8 cellular contexts compared by ENCODE assay signal in genomic region chr19:19959151-19959799, GRCh38.
DNase-seq lines count a peak whose midpoint lies in the region; ATAC-seq and FAIRE-seq lines count a peak whose summit lies in the region.
"Not testable (repeated sequence)": the region's sequence is repeated elsewhere in the genome, so short reads cannot be mapped to it uniquely, and the experiment has no call there.

No MANE protein-coding gene starts in this region.

- peak overlapping the region in 1 of 2 donors; percentile 82 for H3K27ac Mint-ChIP-seq in stimulated activated naive CD8-positive, alpha-beta T cell treated with anti-CD3 and anti-CD28 coated beads, Interleukin-15, amount 100 ng/mL, for 72 hours

- ATAC-seq in stimulated activated naive CD8-positive, alpha-beta T cell treated with anti-CD3 and anti-CD28 coated beads, Interleukin-15, amount 100 ng/mL, for 72 hours, result not testable (repeated sequence)

- H3K9me3 Mint-ChIP-seq in stimulated activated naive CD8-positive, alpha-beta T cell treated with anti-CD3 and anti-CD28 coated beads, Interleukin-15, amount 100 ng/mL, for 72 hours, result not testable (repeated sequence)

- DNase-seq in DMS114 treated with DMSO at 0.1 percent for 48 hours (lab: John Stamatoyannopoulos, UW; ENCODE audit: unreplicated experiment), result peak; percentile 41
- peak; percentile 22 for DNase-seq in MV-4-11 (lab: John Stamatoyannopoulos, UW)
- DNase-seq in RKO (ENCODE audit: low spot score), result peak; percentile 74
- DNase-seq in activated T-cell treated with anti-CD3 and anti-CD28 coated beads for 1 hour (ENCODE audit: low read depth), result peak; percentile 39
- peak; percentile 54 for DNase-seq in dedifferentiated amniotic fluid mesenchymal stem cell (ENCODE audit: extremely low spot score)
- DNase-seq in putamen (ENCODE audit: low spot score), result peak; percentile 53
- peak; percentile 64 to 71 for DNase-seq in stimulated activated naive CD8-positive, alpha-beta T cell treated with anti-CD3 and anti-CD28 coated beads, Interleukin-15, amount 100 ng/mL, for 72 hours

- H3K4me1 Mint-ChIP-seq in stimulated activated naive CD8-positive, alpha-beta T cell treated with anti-CD3 and anti-CD28 coated beads, Interleukin-15, amount 100 ng/mL, for 72 hours, result not testable (repeated sequence)

- FAIRE-seq in islet of Langerhans (lab: Jason Lieb, UNC), result peak; percentile 53

- not testable (repeated sequence) for H3K27me3 Mint-ChIP-seq in stimulated activated naive CD8-positive, alpha-beta T cell treated with anti-CD3 and anti-CD28 coated beads, Interleukin-15, amount 100 ng/mL, for 72 hours

- H3K4me3 Mint-ChIP-seq in stimulated activated naive CD8-positive, alpha-beta T cell treated with anti-CD3 and anti-CD28 coated beads, Interleukin-15, amount 100 ng/mL, for 72 hours, result peak overlapping the region; percentile 12 to 43

Comparison
In these comparisons a context has a peak if more than half of its experiments do, and no peak if none do; other contexts are left out.
1. DNase-seq: peak in every context shown above with its lines; median percentile 74 in RKO; 68 in stimulated activated naive CD8-positive, alpha-beta T cell treated with anti-CD3 and anti-CD28 coated beads, Interleukin-15, amount 100 ng/mL, for 72 hours; 54 in dedifferentiated amniotic fluid mesenchymal stem cell; 53 in putamen; 41 in DMS114 treated with DMSO at 0.1 percent for 48 hours; 39 in activated T-cell treated with anti-CD3 and anti-CD28 coated beads for 1 hour; 22 in MV-4-11.